In the genomic region with DNA sequence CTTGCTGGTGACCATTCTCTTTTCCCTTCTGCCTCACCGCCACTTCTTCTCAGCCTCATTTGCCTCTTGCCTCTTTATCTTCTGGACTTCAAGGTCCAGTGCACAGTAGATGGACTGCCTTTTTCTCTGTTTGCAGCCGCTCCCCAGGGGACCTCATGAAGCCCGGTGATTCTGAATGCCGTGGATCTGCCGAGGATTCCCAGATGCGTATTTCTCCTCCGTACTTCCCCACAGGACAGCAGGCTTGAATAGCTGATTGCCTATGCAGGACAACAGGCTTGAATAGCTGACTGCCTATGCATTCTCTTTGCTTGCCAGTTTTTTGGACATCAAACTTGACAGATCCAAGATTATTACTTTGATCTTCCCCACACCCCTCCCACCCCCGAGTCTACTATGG, we compare ENCODE assay signal across 17 cellular contexts. TPM values are rescaled to one million over a fixed set of nuclear protein-coding genes. Genes with fewer than 3 reads are reported as not detected.
DNase-seq lines count a peak whose midpoint lies in the region; ATAC-seq and TF ChIP-seq lines count a peak whose summit lies in the region.
"Had no signal": no experiment of that assay in that cellular context is flagged by ENCODE, and none has a peak within 500 bp of the region (broad histone marks: within the 10 kb centered on the region; RNA-seq: fewer than 3 reads in every experiment).

No MANE protein-coding gene starts in this region.

- peaks cover 6 to 7% of the 10 kb centered on the region in 2 experiments; a peak in 3 of 4 replicates for H3K4me1 Mint-ChIP-seq in H9
- H3K4me1 Mint-ChIP-seq: activated CD4-positive, alpha-beta T cell treated with anti-CD3 and anti-CD28 coated beads, Interleukin-2, amount 10 ng/mL, durations not matched to agents 7 days and 5 days had no signal

- no peak overlapping the region for H3K56ac ChIP-seq in H9 (ENCODE audit: insufficient read length, low read depth, low read length)

- no peak overlapping the region for H3K14ac ChIP-seq in H9 (ENCODE audit: insufficient read depth, low read length)

- H3K27me3 Mint-ChIP-seq in H9 (ENCODE audit: low read depth), result no peaks in the 10 kb centered on the region
- H3K27me3 Mint-ChIP-seq: activated CD4-positive, alpha-beta T cell treated with anti-CD3 and anti-CD28 coated beads, Interleukin-2, amount 10 ng/mL, durations not matched to agents 7 days and 5 days; naive thymus-derived CD8-positive, alpha-beta T cell had no signal

- no peaks in the 10 kb centered on the region; a peak in 1 of 5 replicates for H3K9me3 Mint-ChIP-seq in H9
- H3K9me3 Mint-ChIP-seq: activated CD4-positive, alpha-beta T cell treated with anti-CD3 and anti-CD28 coated beads, Interleukin-2, amount 10 ng/mL, durations not matched to agents 7 days and 5 days; naive thymus-derived CD8-positive, alpha-beta T cell had no signal

- no peak overlapping the region for H3K18ac ChIP-seq in H9 (ENCODE audit: insufficient read length, low read depth, low read length)

- H3K4me3 ChIP-seq in brain microvascular endothelial cell (ENCODE audit: low read depth, low read length), result peak overlapping the region; percentile 15
- peak overlapping the region; percentile 26 for H3K4me3 ChIP-seq in right cardiac atrium (ENCODE audit: low read length)
- H3K4me3 ChIP-seq in aorta (ENCODE audit: low read length in 2 of 2), result no peak overlapping the region
- H3K4me3 ChIP-seq: coronary artery had no signal

- no peak overlapping the region for H3K4me2 ChIP-seq in H9 (ENCODE audit: insufficient read depth, insufficient read length, low read length)

- no peaks in the 10 kb centered on the region for H3K9me3 ChIP-seq in H9 (ENCODE audit: control insufficient read depth, low read depth, low read length)
- H3K9me3 ChIP-seq in right cardiac atrium (ENCODE audit: control insufficient read depth, low read length), result no peaks in the 10 kb centered on the region
- no peaks in the 10 kb centered on the region for H3K9me3 ChIP-seq in aorta (ENCODE audit: control insufficient read depth, low read length)
- H3K9me3 ChIP-seq: esophagus muscularis mucosa had no signal

- no peak overlapping the region for H3K4me3 Mint-ChIP-seq in H9
- H3K4me3 Mint-ChIP-seq: activated CD4-positive, alpha-beta T cell treated with anti-CD3 and anti-CD28 coated beads, Interleukin-2, amount 10 ng/mL, durations not matched to agents 7 days and 5 days; naive thymus-derived CD8-positive, alpha-beta T cell had no signal

- no peak overlapping the region for H3K23ac ChIP-seq in H9 (ENCODE audit: insufficient read length, low read depth, low read length)

- no peak overlapping the region for H4K5ac ChIP-seq in H9 (ENCODE audit: insufficient read length, low read depth, low read length)

- H3K79me1 ChIP-seq in H9 (ENCODE audit: insufficient read depth, low read depth, low read length, poor library complexity, severe bottlenecking), result no peaks in the 10 kb centered on the region

- no peak for TF ChIP-seq CTCF in H9 (conservative IDR thresholded peaks at IDR 0.05)
- TF ChIP-seq CTCF in brain microvascular endothelial cell (IDR thresholded peaks at IDR 0.05; ENCODE audit: low read depth, low read length, missing control alignments), result no peak

- no peaks in the 10 kb centered on the region for H3K23me2 ChIP-seq in H9 (ENCODE audit: insufficient read length, low read depth, low read length, poor library complexity, severe bottlenecking)

- no peaks in the 10 kb centered on the region for H3K27me3 ChIP-seq in H9 (ENCODE audit: insufficient read depth, low read length)
- no peaks in the 10 kb centered on the region for H3K27me3 ChIP-seq in brain microvascular endothelial cell (replicated peaks)
- H3K27me3 ChIP-seq in right cardiac atrium (ENCODE audit: control insufficient read depth, insufficient read depth), result no peaks in the 10 kb centered on the region
- no peaks in the 10 kb centered on the region for H3K27me3 ChIP-seq in aorta (ENCODE audit: control insufficient read depth in 1 of 2, insufficient read depth in 2 of 2, low read length in 1 of 2)
- H3K27me3 ChIP-seq: esophagus muscularis mucosa had no signal

- H2BK15ac ChIP-seq in H9 (ENCODE audit: low read depth, low read length), result no peak overlapping the region

- H4K20me1 ChIP-seq in H9 (ENCODE audit: control insufficient read depth, insufficient read depth, insufficient read length), result no peaks in the 10 kb centered on the region

- no peaks in the 10 kb centered on the region for H3K79me2 ChIP-seq in H9 (ENCODE audit: insufficient read depth, low read length)

- in situ Hi-C loops in brain microvascular endothelial cell (cut with HindIII; ENCODE audit: low pct_ligation_motif_present, low sequenced_read_pairs), result no loop called here

- H3K4ac ChIP-seq in H9 (ENCODE audit: low read depth, low read length), result no peak overlapping the region

- intact Hi-C loops in right cardiac atrium (cut with DNase I), result no loop called here
- intact Hi-C loops in aorta (cut with DNase I), result no loop called here

- peak overlapping the region in 2 of 3 experiments; percentile 45 to 86; a peak in 3 of 7 replicates for H3K27ac Mint-ChIP-seq in H9
- H3K27ac Mint-ChIP-seq: activated CD4-positive, alpha-beta T cell treated with anti-CD3 and anti-CD28 coated beads, Interleukin-2, amount 10 ng/mL, durations not matched to agents 7 days and 5 days had no signal

- H3K27ac ChIP-seq in H9 (ENCODE audit: insufficient read length, low read depth, low read length), result no peak overlapping the region
- no peak overlapping the region for H3K27ac ChIP-seq in brain microvascular endothelial cell
- H3K27ac ChIP-seq in right cardiac atrium (ENCODE audit: low read length), result peak overlapping the region; percentile 20
- no peak overlapping the region for H3K27ac ChIP-seq in aorta (ENCODE audit: low read depth in 1 of 2, low read length in 2 of 2)
- H3K27ac ChIP-seq: coronary artery, esophagus muscularis mucosa, RWPE1 had no signal

- no peak overlapping the region for H2BK5ac ChIP-seq in H9 (ENCODE audit: insufficient read length, low read length)

- DNase-seq in H9, result no peak
- no peak for DNase-seq in brain microvascular endothelial cell
- DNase-seq in right cardiac atrium, result no peak
- peak; percentile 30 for DNase-seq in pons (ENCODE audit: low spot score)
- no peak for DNase-seq in aorta
- DNase-seq in Ammon's horn (ENCODE audit: low spot score), result no peak
- DNase-seq: activated CD4-positive, alpha-beta T cell treated with anti-CD3 and anti-CD28 coated beads, Interleukin-2, amount 10 ng/mL, durations not matched to agents 7 days and 5 days; activated T-cell treated with anti-CD3 and anti-CD28 coated beads for 4 hours; left colon; MV-4-11; naive thymus-derived CD8-positive, alpha-beta T cell; stimulated activated CD4-positive, alpha-beta T cell treated with anti-CD3 and anti-CD28 coated beads, Interleukin-4, amount 100 ng/mL, for 4 hours had no signal

- H4K8ac ChIP-seq in H9 (replicated peaks; ENCODE audit: insufficient read length, low read depth, low read length), result no peak overlapping the region

- no peak overlapping the region for H3T11ph ChIP-seq in H9 (ENCODE audit: low read length)

- no peak overlapping the region for H2BK12ac ChIP-seq in H9 (ENCODE audit: insufficient read length, low read depth, low read length)

- no peak overlapping the region for H2AFZ ChIP-seq in H9 (ENCODE audit: low read length)

- no peak overlapping the region for H4K91ac ChIP-seq in H9 (ENCODE audit: insufficient read length, low read depth, low read length)

- H3K4me1 ChIP-seq in H9 (ENCODE audit: insufficient read depth, low read length) (no peaks in the 10 kb centered on the region), right cardiac atrium (ENCODE audit: control insufficient read depth, insufficient read depth, low read length) (no peaks in the 10 kb centered on the region), aorta (ENCODE audit: control insufficient read depth in 1 of 2, insufficient read depth in 2 of 2, low read length in 2 of 2) (no peaks in the 10 kb centered on the region)
- H3K4me1 ChIP-seq: esophagus muscularis mucosa had no signal

- H3K9ac ChIP-seq in H9 (ENCODE audit: extremely low read depth, insufficient read length, low read length), result no peak overlapping the region

- no peak overlapping the region for H2BK120ac ChIP-seq in H9 (ENCODE audit: low read depth, low read length, poor library complexity, severe bottlenecking)

- H3K36me3 ChIP-seq in brain microvascular endothelial cell (replicated peaks), result peaks cover 28% of the 10 kb centered on the region
- peaks cover 4 to 13% of the 10 kb centered on the region in 2 donors for H3K36me3 ChIP-seq in aorta (ENCODE audit: control insufficient read depth in 1 of 2, insufficient read depth in 2 of 2, low read length in 1 of 2)

- ATAC-seq in right cardiac atrium (peak; percentile 62 to 66), aorta (ENCODE audit: low FRiP score) (no peak), GM19035 (IDR thresholded peaks at IDR 0.05; ENCODE audit: unreplicated experiment) (no peak)
- ATAC-seq in activated CD4-positive, CD25-positive, alpha-beta regulatory T cell treated with anti-CD3 and anti-CD28 coated beads, Interleukin-2, amount 50 U/mL, for 24 hours, result no peak
- ATAC-seq: left colon; naive thymus-derived CD8-positive, alpha-beta T cell had no signal

- peaks cover 27 to 68% (median 49%) of the 10 kb centered on the region in 3 experiments for H3K36me3 Mint-ChIP-seq in H9 (ENCODE audit: insufficient read depth in 1 of 3, low read depth in 3 of 3)

- no peak overlapping the region for H2BK20ac ChIP-seq in H9 (ENCODE audit: low read depth, low read length, poor library complexity, severe bottlenecking)

- no peak overlapping the region for H2AK5ac ChIP-seq in H9 (ENCODE audit: insufficient read length, low read length)

- WGBS in H9 (ENCODE audit: extremely low coverage, insufficient read length, low lambda C conversion rate), result no CpG with 5 or more reads among the region's 8 CpGs
- WGBS in right cardiac atrium, result 54% methylated on average over 8 of the region's 8 CpGs
- WGBS in aorta, 2 donors, result 62 to 64% methylated on average over 8 of the region's 8 CpGs

RNA-seq across cellular contexts. Expression of a gene that starts 38.9 kb away (rescaled TPM):
- total RNA-seq in H9 (2021) (not detected in 2 replicates), right cardiac atrium (1 to 10 TPM in 1 of 4 donors, under 1 TPM in 3; 0.59 to 1.0 (median 0.73) TPM), aorta (1 to 10 TPM; 1.1 to 1.7 TPM)
- polyA plus RNA-seq in right cardiac atrium (0.27 TPM), aorta (1 to 10 TPM in 1 of 2 donors, under 1 TPM in 1; 0.08 to 1.5 TPM)
- polyA plus RNA-seq: naive thymus-derived CD8-positive, alpha-beta T cell had no signal

Comparison
In these comparisons a context has a peak if more than half of its experiments do, and no peak if none do; other contexts are left out.
1. H3K4me3 ChIP-seq: peak in brain microvascular endothelial cell (single experiment) and right cardiac atrium (single experiment); none in aorta (0 of 2).
2. ATAC-seq: peak in right cardiac atrium (2 of 2); none in aorta (single experiment), activated CD4-positive, CD25-positive, alpha-beta regulatory T cell treated with anti-CD3 and anti-CD28 coated beads, Interleukin-2, amount 50 U/mL, for 24 hours (0 of 2) and GM19035 (single experiment).